ENCODE assay signal across 22 cellular contexts in genomic region chr18:11104307-11104706, GRCh38. TPM values are rescaled to one million over a fixed set of nuclear protein-coding genes. Genes with fewer than 3 reads are reported as not detected.
DNase-seq lines count a peak whose midpoint lies in the region; ATAC-seq and TF ChIP-seq lines count a peak whose summit lies in the region.
"Had no signal": no experiment of that assay in that cellular context is flagged by ENCODE, and none has a peak within 500 bp of the region (broad histone marks: within the 10 kb centered on the region; RNA-seq: fewer than 3 reads in every experiment).

No MANE protein-coding gene starts in this region.

- no peaks in the 10 kb centered on the region for H3K36me3 Mint-ChIP-seq in stimulated activated effector memory CD8-positive, alpha-beta T cell treated with anti-CD3 and anti-CD28 coated beads, Interleukin-12 subunit alpha, Interleukin-12 subunit beta, amount 100 ng/mL, for 72 hours
- no peaks in the 10 kb centered on the region for H3K36me3 Mint-ChIP-seq in activated CD8-positive, alpha-beta T cell treated with anti-CD3 and anti-CD28 coated beads for 36 hours (ENCODE audit: low read depth)
- H3K36me3 Mint-ChIP-seq: CD4-positive, CD25-positive, alpha-beta regulatory T cell had no signal

- ATAC-seq in body of pancreas, result no peak
- ATAC-seq in right lobe of liver, result peak; percentile 98
- no peak for ATAC-seq in stimulated activated effector memory CD8-positive, alpha-beta T cell treated with anti-CD3 and anti-CD28 coated beads, Interleukin-12 subunit alpha, Interleukin-12 subunit beta, amount 100 ng/mL, for 72 hours
- no peak for ATAC-seq in activated CD8-positive, alpha-beta T cell treated with anti-CD3 and anti-CD28 coated beads for 36 hours
- ATAC-seq: SK-N-SH treated with all-trans-retinoic acid at 6 μM for 48 hours had no signal

- H3K4me1 ChIP-seq in body of pancreas (no peaks in the 10 kb centered on the region), right lobe of liver (peaks cover 0 to 11% (median 0%) of the 10 kb centered on the region in 4 donors), thyroid gland (no peaks in the 10 kb centered on the region)

- no peaks in the 10 kb centered on the region for H3K4me1 Mint-ChIP-seq in stimulated activated effector memory CD8-positive, alpha-beta T cell treated with anti-CD3 and anti-CD28 coated beads, Interleukin-12 subunit alpha, Interleukin-12 subunit beta, amount 100 ng/mL, for 72 hours
- H3K4me1 Mint-ChIP-seq in activated CD8-positive, alpha-beta T cell treated with anti-CD3 and anti-CD28 coated beads for 36 hours (ENCODE audit: low read depth), result no peaks in the 10 kb centered on the region
- H3K4me1 Mint-ChIP-seq: CD4-positive, CD25-positive, alpha-beta regulatory T cell had no signal

- no peaks in the 10 kb centered on the region for H3K36me3 ChIP-seq in body of pancreas (replicated peaks in 1 of 2; ENCODE audit: insufficient read depth in 1 of 2, low read depth in 2 of 2)
- no peaks in the 10 kb centered on the region for H3K36me3 ChIP-seq in right lobe of liver
- no peaks in the 10 kb centered on the region for H3K36me3 ChIP-seq in thyroid gland
- H3K36me3 ChIP-seq: BE2C had no signal

- H3K27ac Mint-ChIP-seq in stimulated activated effector memory CD8-positive, alpha-beta T cell treated with anti-CD3 and anti-CD28 coated beads, Interleukin-12 subunit alpha, Interleukin-12 subunit beta, amount 100 ng/mL, for 72 hours, result no peak overlapping the region
- H3K27ac Mint-ChIP-seq in activated CD8-positive, alpha-beta T cell treated with anti-CD3 and anti-CD28 coated beads for 36 hours, result no peak overlapping the region

- H3K27ac ChIP-seq in body of pancreas, result no peak overlapping the region
- H3K27ac ChIP-seq in right lobe of liver, result no peak overlapping the region
- no peak overlapping the region for H3K27ac ChIP-seq in thyroid gland
- H3K27ac ChIP-seq: PC-9, RWPE1 had no signal

- H3K27me3 ChIP-seq in body of pancreas (no peaks in the 10 kb centered on the region), right lobe of liver (no peaks in the 10 kb centered on the region), thyroid gland (no peaks in the 10 kb centered on the region)
- H3K27me3 ChIP-seq: BE2C had no signal

- H3K9me3 ChIP-seq in body of pancreas, result no peaks in the 10 kb centered on the region
- no peaks in the 10 kb centered on the region for H3K9me3 ChIP-seq in right lobe of liver
- no peaks in the 10 kb centered on the region for H3K9me3 ChIP-seq in thyroid gland
- H3K9me3 ChIP-seq: BE2C had no signal

- TF ChIP-seq POLR2A in body of pancreas (IDR thresholded peaks at IDR 0.05) (no peak), right lobe of liver (IDR thresholded peaks at IDR 0.05) (no peak), thyroid gland (IDR thresholded peaks at IDR 0.05) (no peak)

- no peaks in the 10 kb centered on the region for H3K27me3 Mint-ChIP-seq in activated CD8-positive, alpha-beta T cell treated with anti-CD3 and anti-CD28 coated beads for 36 hours
- H3K27me3 Mint-ChIP-seq: CD4-positive, CD25-positive, alpha-beta regulatory T cell had no signal

- no peak for TF ChIP-seq CTCF in body of pancreas (IDR thresholded peaks at IDR 0.05)
- TF ChIP-seq CTCF in right lobe of liver (IDR thresholded peaks at IDR 0.05), result no peak
- no peak for TF ChIP-seq CTCF in thyroid gland (IDR thresholded peaks at IDR 0.05)
- TF ChIP-seq CTCF in activated CD8-positive, alpha-beta T cell treated with anti-CD3 and anti-CD28 coated beads for 36 hours (IDR thresholded peaks at IDR 0.05), result no peak

- intact Hi-C loops in body of pancreas (cut with DNase I), result no loop called here
- intact Hi-C loops in right lobe of liver (cut with DNase I), result no loop called here
- intact Hi-C loops in thyroid gland (cut with DNase I), result no loop called here
- intact Hi-C loops in activated CD8-positive, alpha-beta T cell treated with anti-CD3 and anti-CD28 coated beads for 36 hours (cut with micrococcal nuclease), result no loop called here

- H3K9me3 Mint-ChIP-seq in stimulated activated effector memory CD8-positive, alpha-beta T cell treated with anti-CD3 and anti-CD28 coated beads, Interleukin-12 subunit alpha, Interleukin-12 subunit beta, amount 100 ng/mL, for 72 hours, result peaks cover 3% of the 10 kb centered on the region
- no peaks in the 10 kb centered on the region for H3K9me3 Mint-ChIP-seq in activated CD8-positive, alpha-beta T cell treated with anti-CD3 and anti-CD28 coated beads for 36 hours

- H3K4me3 ChIP-seq in body of pancreas (no peak overlapping the region), right lobe of liver (no peak overlapping the region), thyroid gland (replicated peaks in 1 of 3) (no peak overlapping the region)
- H3K4me3 ChIP-seq: PC-9 had no signal

- POLR2A ChIA-PET in activated CD8-positive, alpha-beta T cell treated with anti-CD3 and anti-CD28 coated beads for 36 hours (lab: Charles Lee), result no interaction called here

- no peak overlapping the region for H3K4me3 Mint-ChIP-seq in stimulated activated effector memory CD8-positive, alpha-beta T cell treated with anti-CD3 and anti-CD28 coated beads, Interleukin-12 subunit alpha, Interleukin-12 subunit beta, amount 100 ng/mL, for 72 hours
- H3K4me3 Mint-ChIP-seq in activated CD8-positive, alpha-beta T cell treated with anti-CD3 and anti-CD28 coated beads for 36 hours, result no peak overlapping the region
- H3K4me3 Mint-ChIP-seq: CD4-positive, CD25-positive, alpha-beta regulatory T cell had no signal

- DNase-seq in HT-29 (ENCODE audit: low spot score) (peak; percentile 48), body of pancreas (peak in 3 of 4 donors; percentile 6 to 55 (median 39)), right lobe of liver (peak; percentile 76 to 91 (median 85)), thyroid gland (peak; percentile 10 to 13), GOT3 (lab: John Stamatoyannopoulos, UW) (no peak)
- no peak for DNase-seq in stimulated activated effector memory CD8-positive, alpha-beta T cell treated with anti-CD3 and anti-CD28 coated beads, Interleukin-12 subunit alpha, Interleukin-12 subunit beta, amount 100 ng/mL, for 72 hours (ENCODE audit: low spot score in 2 of 2)
- no peak for DNase-seq in activated CD8-positive, alpha-beta T cell treated with anti-CD3 and anti-CD28 coated beads for 36 hours
- DNase-seq: BE2C; Caco-2; CD4-positive, CD25-positive, alpha-beta regulatory T cell; DND-41; Karpas-422; MV-4-11; NCI-H1105 treated with DMSO at 0.1 percent for 48 hours; NCI-H1694; NCI-H2081; NCI-H748 treated with DMSO at 0.1 percent for 48 hours; PC-9; SIG-M5 had no signal

- WGBS in body of pancreas, 2 donors, result 22 to 45% methylated on average over 3 to 5 of the region's 5 CpGs
- WGBS in right lobe of liver (ENCODE audit: insufficient coverage, low coverage, low lambda C conversion rate, missing lambda C conversion rate), result no CpG with 5 or more reads among the region's 5 CpGs
- 36 to 67% methylated on average over 1 to 5 of the region's 5 CpGs for WGBS in thyroid gland, 2 donors

- CTCF ChIA-PET in activated CD8-positive, alpha-beta T cell treated with anti-CD3 and anti-CD28 coated beads for 36 hours (lab: Charles Lee), result no interaction called here

RNA-seq across cellular contexts. Expression of gene PIEZO2, which starts 45.1 kb away (rescaled TPM):
- total RNA-seq in HT-29 (2014; rRNA removed; shearing (Covaris generic)), result not detected in 2 replicates
- total RNA-seq in body of pancreas, result 10 to 100 TPM in 1 of 2 donors, under 1 TPM in 1; 0.33 to 40.7 TPM
- 10 to 100 TPM in 3 of 6 experiments, 1 to 10 TPM in 3; 6.6 to 16.9 (median 10.1) TPM for total RNA-seq in right lobe of liver
- total RNA-seq in thyroid gland, result 10 to 100 TPM in 1 of 4 donors, 1 to 10 TPM in 3; 5.0 to 13.8 (median 6.1) TPM
- total RNA-seq in activated CD8-positive, alpha-beta T cell treated with anti-CD3 and anti-CD28 coated beads for 36 hours, result not detected
- total RNA-seq: CD4-positive, CD25-positive, alpha-beta regulatory T cell; NCI-H460; PC-9 had no signal

Comparison
In these comparisons a context has a peak if more than half of its experiments do, and no peak if none do; other contexts are left out.
1. DNase-seq: peak in HT-29 (single experiment), body of pancreas (3 of 4), right lobe of liver (3 of 3) and thyroid gland (2 of 2); none in GOT3 (single experiment), stimulated activated effector memory CD8-positive, alpha-beta T cell treated with anti-CD3 and anti-CD28 coated beads, Interleukin-12 subunit alpha, Interleukin-12 subunit beta, amount 100 ng/mL, for 72 hours (0 of 2) and activated CD8-positive, alpha-beta T cell treated with anti-CD3 and anti-CD28 coated beads for 36 hours (single experiment).
2. ATAC-seq: peak in right lobe of liver (4 of 4); none in body of pancreas (single experiment), stimulated activated effector memory CD8-positive, alpha-beta T cell treated with anti-CD3 and anti-CD28 coated beads, Interleukin-12 subunit alpha, Interleukin-12 subunit beta, amount 100 ng/mL, for 72 hours (single experiment) and activated CD8-positive, alpha-beta T cell treated with anti-CD3 and anti-CD28 coated beads for 36 hours (single experiment).